Comparison of ENCODE assay signal across 7 cellular contexts in genomic region chr5:40410231-40410861, GRCh38.
A peak's percentile ranks its signal among the peaks of the same experiment; 100 is the strongest.
DNase-seq lines count a peak whose midpoint lies in the region; ATAC-seq and TF ChIP-seq lines count a peak whose summit lies in the region.

No MANE protein-coding gene starts in this region.

- peak overlapping the region in 3 of 4 donors; percentile 1 to 38 (median 7) for H3K27ac ChIP-seq in esophagus muscularis mucosa (replicated peaks in 1 of 4)

- no peak overlapping the region for H3K9ac ChIP-seq in skeletal muscle satellite cell (ENCODE audit: low read depth, low read length)

- H3K27me3 ChIP-seq in esophagus muscularis mucosa (no peaks in the 10 kb centered on the region), skeletal muscle satellite cell (ENCODE audit: control insufficient read depth, insufficient read depth, low read length) (no peaks in the 10 kb centered on the region)

- DNase-seq in M059J (ENCODE audit: low read depth) (peak; percentile 94), esophagus muscularis mucosa (ENCODE audit: extremely low spot score) (no peak), NCI-H1092 treated with DMSO at 0.1 percent for 48 hours (lab: John Stamatoyannopoulos, UW) (no peak), cerebellar nuclear complex (lab: John Stamatoyannopoulos, UW) (no peak)
- DNase-seq in activated CD4-positive, alpha-beta T cell treated with anti-CD3 and anti-CD28 coated beads, Interleukin-2, amount 50 U/mL, for 4 hours: peak; percentile 56 to 62

- no peak for TF ChIP-seq CTCF in esophagus muscularis mucosa (IDR thresholded peaks at IDR 0.05)

- H3K4me2 ChIP-seq in skeletal muscle satellite cell (ENCODE audit: low read length): peak overlapping the region; percentile 60

- WGBS in esophagus muscularis mucosa: 53% methylated on average over 9 of the region's 9 CpGs

- intact Hi-C loops in esophagus muscularis mucosa (cut with DNase I): no loop called here

- TF ChIP-seq EP300 in esophagus muscularis mucosa (IDR thresholded peaks at IDR 0.05): no peak

- H3K36me3 ChIP-seq in esophagus muscularis mucosa (no peaks in the 10 kb centered on the region), skeletal muscle satellite cell (ENCODE audit: insufficient read depth, low read length) (no peaks in the 10 kb centered on the region)

- no peak for ATAC-seq in GM21367 (IDR thresholded peaks at IDR 0.05; ENCODE audit: unreplicated experiment)

- H3K4me1 ChIP-seq in esophagus muscularis mucosa (peaks cover 10 to 24% (median 19%) of the 10 kb centered on the region in 4 donors), skeletal muscle satellite cell (ENCODE audit: control insufficient read depth, insufficient read depth, low read length) (peaks cover 18% of the 10 kb centered on the region)

- H3K4me3 ChIP-seq in esophagus muscularis mucosa (no peak overlapping the region), skeletal muscle satellite cell (ENCODE audit: low read length) (peak overlapping the region; percentile 7)

- TF ChIP-seq POLR2A in esophagus muscularis mucosa (IDR thresholded peaks at IDR 0.05; ENCODE audit: low read depth): no peak

- H3K9me3 ChIP-seq in esophagus muscularis mucosa (no peaks in the 10 kb centered on the region), skeletal muscle satellite cell (replicated peaks; ENCODE audit: low read length) (no peaks in the 10 kb centered on the region)

Comparison
In these comparisons a context has a peak if more than half of its experiments do, and no peak if none do; other contexts are left out.
1. DNase-seq: peak in M059J (single experiment) and activated CD4-positive, alpha-beta T cell treated with anti-CD3 and anti-CD28 coated beads, Interleukin-2, amount 50 U/mL, for 4 hours (2 of 2); none in esophagus muscularis mucosa (single experiment), NCI-H1092 treated with DMSO at 0.1 percent for 48 hours (single experiment) and cerebellar nuclear complex (0 of 2).